ENCODE assay signal across 1 cellular context in genomic region chrX:153379971-153380581, GRCh38.
TF ChIP-seq lines count a peak whose summit lies in the region.

No MANE protein-coding gene starts in this region.

TF ChIP-seq in K562, 482 proteins besides CTCF, POLR2A, EP300 and RAD21 (continued from another document and continues in another):
- TF ChIP-seq CREB3 (tag; conservative IDR thresholded peaks at IDR 0.05; ENCODE audit: low read depth) (peak; percentile 74), DPF2 (IDR thresholded peaks at IDR 0.05) (peak; percentile 53), NR2C2 (CRISPR knock-in tag; IDR thresholded peaks at IDR 0.05) (no peak), NR2C2 (tag; IDR thresholded peaks at IDR 0.05) (peak; percentile 57), ZNF253 (CRISPR knock-in tag; conservative IDR thresholded peaks at IDR 0.05) (no peak), MLX (CRISPR knock-in tag; conservative IDR thresholded peaks at IDR 0.05) (no peak), ZNF79 (CRISPR knock-in tag; IDR thresholded peaks at IDR 0.05; ENCODE audit: low read depth) (0 out of 2 replicates have a peak, but pooled peaks have one; percentile 11), TCFL5 (CRISPR knock-in tag; conservative IDR thresholded peaks at IDR 0.05) (0 out of 2 replicates have a peak, but pooled peaks have one; percentile 39), ZNF449 (CRISPR knock-in tag; IDR thresholded peaks at IDR 0.05) (peak; percentile 59), RHOXF2B (CRISPR knock-in tag; conservative IDR thresholded peaks at IDR 0.05) (no peak), ELF1 (tag; IDR thresholded peaks at IDR 0.05) (no peak), ZNF239 (CRISPR knock-in tag; IDR thresholded peaks at IDR 0.05) (peak; percentile 63; the same call in 1 of the 2 replicates), NFYB (IDR thresholded peaks at IDR 0.05; ENCODE audit: extremely low read depth, insufficient read length) (no peak), EGR1 (conservative IDR thresholded peaks at IDR 0.05) (no peak), EP400 (IDR thresholded peaks at IDR 0.05) (peak; percentile 25; the same call in 1 of the 2 replicates), KAT8 (IDR thresholded peaks at IDR 0.05; ENCODE audit: low read depth) (no peak), PBX2 (CRISPR knock-in tag; IDR thresholded peaks at IDR 0.05; ENCODE audit: low read depth) (peak; percentile 43; the same call in 1 of the 2 replicates), PBX2 (tag; conservative IDR thresholded peaks at IDR 0.05; ENCODE audit: low read depth) (peak; percentile 97), SMARCC2 (IDR thresholded peaks at IDR 0.05; ENCODE audit: low read depth) (no peak), ETV6 (IDR thresholded peaks at IDR 0.05; ENCODE audit: borderline replicate concordance in 1 of 2, low read depth in 2 of 2, low read length in 1 of 2) (no peak), ETV6 (CRISPR knock-in tag; IDR thresholded peaks at IDR 0.05; ENCODE audit: borderline replicate concordance) (no peak), ZNF134 (CRISPR knock-in tag; conservative IDR thresholded peaks at IDR 0.05) (no peak), HES1 (IDR thresholded peaks at IDR 0.05; ENCODE audit: low read depth) (no peak), ZNF766 (CRISPR knock-in tag; conservative IDR thresholded peaks at IDR 0.05) (peak; percentile 90), SIN3A (IDR thresholded peaks at IDR 0.05; ENCODE audit: borderline replicate concordance in 2 of 2, control insufficient read depth in 1 of 2, low read depth in 2 of 2, low read length in 2 of 2) (no peak), PCBP1 (IDR thresholded peaks at IDR 0.05; ENCODE audit: low read depth, low read length, poor library complexity, severe bottlenecking) (no peak), ZNF518B (CRISPR knock-in tag; IDR thresholded peaks at IDR 0.05) (no peak), SMAD4 (CRISPR knock-in tag; conservative IDR thresholded peaks at IDR 0.05) (no peak), TRIM25 (IDR thresholded peaks at IDR 0.05; ENCODE audit: borderline replicate concordance) (no peak), MAZ (CRISPR knock-in tag; conservative IDR thresholded peaks at IDR 0.05 in 1 of 2, IDR thresholded peaks at IDR 0.05 in 1 of 2) (no peak), RBM22 (IDR thresholded peaks at IDR 0.05; ENCODE audit: low read depth, low read length, poor library complexity, severe bottlenecking) (no peak), MITF (IDR thresholded peaks at IDR 0.05) (peak; percentile 75; the same call in 1 of the 2 replicates), ZNF318 (IDR thresholded peaks at IDR 0.05; ENCODE audit: borderline replicate concordance in 1 of 2, low read depth in 1 of 2) (no peak), NCOA1 (IDR thresholded peaks at IDR 0.05; ENCODE audit: low read depth) (no peak), MTA3 (IDR thresholded peaks at IDR 0.05; ENCODE audit: borderline replicate concordance) (peak; percentile 43; the same call in 1 of the 2 replicates)
